ENCODE assay signal across 8 cellular contexts in genomic region chr20:50292324-50293243, GRCh38.
A peak's percentile ranks its signal among the peaks of the same experiment; 100 is the strongest.
DNase-seq lines count a peak whose midpoint lies in the region; TF ChIP-seq lines count a peak whose summit lies in the region.

No MANE protein-coding gene starts in this region.

- H3K27me3 Mint-ChIP-seq in activated CD4-positive, alpha-beta memory T cell treated with anti-CD3 and anti-CD28 coated beads for 36 hours, result peaks cover 5% of the 10 kb centered on the region

- H3K9me3 Mint-ChIP-seq in activated CD4-positive, alpha-beta memory T cell treated with anti-CD3 and anti-CD28 coated beads for 36 hours, result no peaks in the 10 kb centered on the region

- H3K4me1 Mint-ChIP-seq in activated CD4-positive, alpha-beta memory T cell treated with anti-CD3 and anti-CD28 coated beads for 36 hours (ENCODE audit: low read depth), result peaks cover 6% of the 10 kb centered on the region

- DNase-seq in stimulated activated CD4-positive, alpha-beta T cell treated with anti-CD3 and anti-CD28 coated beads, Interleukin-12 subunit alpha, Interleukin-12 subunit beta, amount 100 ng/mL, for 4 hours, result peak; percentile 31
- DNase-seq in stimulated activated CD4-positive, alpha-beta T cell treated with anti-CD3 and anti-CD28 coated beads, Interleukin-4, amount 100 ng/mL, for 24 hours, result no peak
- peak; percentile 57 for DNase-seq in activated CD4-positive, alpha-beta memory T cell treated with anti-CD3 and anti-CD28 coated beads for 36 hours
- peak; percentile 50 for DNase-seq in glomerular endothelial cell (ENCODE audit: extremely low read depth, low read depth, low spot score)
- DNase-seq in ovary, result peak; percentile 98 to 99 (median 99)
- DNase-seq in NCI-H510A (lab: John Stamatoyannopoulos, UW), result no peak
- DNase-seq in A673 (ENCODE audit: low spot score), result no peak
- no peak for DNase-seq in GM10266 (ENCODE audit: extremely low spot score)

- H3K36me3 ChIP-seq in ovary, result no peaks in the 10 kb centered on the region
- H3K36me3 ChIP-seq in A673 (ENCODE audit: insufficient read depth, low read length, poor library complexity, severe bottlenecking), result no peaks in the 10 kb centered on the region

- POLR2A ChIA-PET in activated CD4-positive, alpha-beta memory T cell treated with anti-CD3 and anti-CD28 coated beads for 36 hours (lab: Charles Lee), result no interaction called here
- POLR2A ChIA-PET in A673 (lab: Charles Lee; ENCODE audit: low non-redundant PET), result no interaction called here

- H3K9me3 ChIP-seq in ovary, result no peaks in the 10 kb centered on the region
- H3K9me3 ChIP-seq in A673 (ENCODE audit: low read depth, low read length, poor library complexity, severe bottlenecking), result no peaks in the 10 kb centered on the region

- no peaks in the 10 kb centered on the region for H3K27me3 ChIP-seq in ovary
- no peaks in the 10 kb centered on the region for H3K27me3 ChIP-seq in A673 (replicated peaks; ENCODE audit: insufficient read depth, low read depth, low read length, poor library complexity)

- H3K4me1 ChIP-seq in ovary (ENCODE audit: insufficient read depth), result peaks cover 13% of the 10 kb centered on the region
- H3K4me1 ChIP-seq in A673 (ENCODE audit: insufficient read depth, low read length, poor library complexity, severe bottlenecking), result no peaks in the 10 kb centered on the region

- CTCF ChIA-PET in activated CD4-positive, alpha-beta memory T cell treated with anti-CD3 and anti-CD28 coated beads for 36 hours (lab: Charles Lee), result interaction anchor here (1.2 kb wide), 1 partner anchor 171 kb away, joined by 3 read pairs; no protein-coding TSS in a partner anchor
- CTCF ChIA-PET in A673 (lab: Charles Lee), result no interaction called here

- no TSS peak for BruUV-seq in A673 (replicated peaks; lab: Mats Ljungman, UMichigan)

- H3K27ac ChIP-seq in ovary (peak overlapping the region; percentile 67 to 88), A673 (ENCODE audit: low read depth, low read length, poor library complexity, severe bottlenecking) (no peak overlapping the region)

- H3K27ac Mint-ChIP-seq in activated CD4-positive, alpha-beta memory T cell treated with anti-CD3 and anti-CD28 coated beads for 36 hours, result no peak overlapping the region

- no peak overlapping the region for H3K4me3 Mint-ChIP-seq in activated CD4-positive, alpha-beta memory T cell treated with anti-CD3 and anti-CD28 coated beads for 36 hours

- no peaks in the 10 kb centered on the region for H3K36me3 Mint-ChIP-seq in activated CD4-positive, alpha-beta memory T cell treated with anti-CD3 and anti-CD28 coated beads for 36 hours

- intact Hi-C loops in activated CD4-positive, alpha-beta memory T cell treated with anti-CD3 and anti-CD28 coated beads for 36 hours (cut with micrococcal nuclease), result no loop called here
- intact Hi-C loops in ovary (cut with DNase I) (loop anchor here in 1 of 4 donors (5.0 kb wide), 2 partner anchors 100 to 170 kb away; partner anchors contain the start of gene CEBPB), A673 (cut with micrococcal nuclease; ENCODE audit: unreplicated experiment) (no loop called here)

- TF ChIP-seq EP300 in ovary (IDR thresholded peaks at IDR 0.05), result peak; percentile 100

- H3K4me3 ChIP-seq in ovary (no peak overlapping the region), A673 (ENCODE audit: low read depth, low read length, poor library complexity, severe bottlenecking) (no peak overlapping the region)

- TF ChIP-seq CTCF in ovary (IDR thresholded peaks at IDR 0.05) (no peak), A673 (conservative IDR thresholded peaks at IDR 0.05; ENCODE audit: low read depth, low read length) (no peak), GM10266 (IDR thresholded peaks at IDR 0.05; ENCODE audit: control insufficient read depth, insufficient read depth, low read depth, missing control alignments) (no peak)

- peak; percentile 42 for TF ChIP-seq POLR2A in ovary (IDR thresholded peaks at IDR 0.05)

- WGBS in ovary, 3 donors, result 29 to 31% (median 31%) methylated on average over 29 to 30 of the region's 30 CpGs

Comparison
In these comparisons a context has a peak if more than half of its experiments do, and no peak if none do; other contexts are left out.
1. DNase-seq: peak in stimulated activated CD4-positive, alpha-beta T cell treated with anti-CD3 and anti-CD28 coated beads, Interleukin-12 subunit alpha, Interleukin-12 subunit beta, amount 100 ng/mL, for 4 hours (single experiment), activated CD4-positive, alpha-beta memory T cell treated with anti-CD3 and anti-CD28 coated beads for 36 hours (single experiment), glomerular endothelial cell (single experiment) and ovary (5 of 5); none in stimulated activated CD4-positive, alpha-beta T cell treated with anti-CD3 and anti-CD28 coated beads, Interleukin-4, amount 100 ng/mL, for 24 hours (single experiment), NCI-H510A (single experiment), A673 (single experiment) and GM10266 (single experiment).